25 cellular contexts compared by ENCODE assay signal in genomic region chr17:44082206-44082605, GRCh38. TPM values are rescaled to one million over a fixed set of nuclear protein-coding genes. Genes with fewer than 3 reads are reported as not detected.
DNase-seq lines count a peak whose midpoint lies in the region; ATAC-seq and TF ChIP-seq lines count a peak whose summit lies in the region.
"Had no signal": no experiment of that assay in that cellular context is flagged by ENCODE, and none has a peak within 500 bp of the region (broad histone marks: within the 10 kb centered on the region; RNA-seq: fewer than 3 reads in every experiment).

No MANE protein-coding gene starts in this region.

- H3K4me2 ChIP-seq in GM23248 (ENCODE audit: unreplicated experiment) (peak overlapping the region; percentile 20), GM23338 (no peak overlapping the region)

- H3K9me3 Mint-ChIP-seq in glutamatergic neuron (ENCODE audit: unreplicated experiment) (peaks cover 18% of the 10 kb centered on the region), GM23338 (no peaks in the 10 kb centered on the region; the same call in 2 of the 3 replicates)
- H3K9me3 Mint-ChIP-seq in stimulated activated naive CD8-positive, alpha-beta T cell treated with anti-CD3 and anti-CD28 coated beads, Interleukin-15, amount 100 ng/mL, for 72 hours, result no peaks in the 10 kb centered on the region
- H3K9me3 Mint-ChIP-seq: activated naive CD8-positive, alpha-beta T cell treated with anti-CD3 and anti-CD28 coated beads, Interleukin-2, amount 50 U/mL, for 24 hours; naive thymus-derived CD8-positive, alpha-beta T cell had no signal

- no peak overlapping the region for H3K4me3 ChIP-seq in GM23248
- no peak overlapping the region for H3K4me3 ChIP-seq in WERI-Rb-1 (ENCODE audit: low read depth, low read length)
- no peak overlapping the region for H3K4me3 ChIP-seq in GM23338
- H3K4me3 ChIP-seq in adrenal gland, result no peak overlapping the region
- H3K4me3 ChIP-seq: left ventricle myocardium inferior, vagina had no signal

- peaks cover 8% of the 10 kb centered on the region for H3K27me3 Mint-ChIP-seq in glutamatergic neuron (ENCODE audit: unreplicated experiment)
- no peaks in the 10 kb centered on the region for H3K27me3 Mint-ChIP-seq in stimulated activated naive CD8-positive, alpha-beta T cell treated with anti-CD3 and anti-CD28 coated beads, Interleukin-15, amount 100 ng/mL, for 72 hours
- H3K27me3 Mint-ChIP-seq in GM23338 (ENCODE audit: insufficient read depth, low read depth, poor library complexity), result peaks cover 23% of the 10 kb centered on the region
- H3K27me3 Mint-ChIP-seq: activated naive CD8-positive, alpha-beta T cell treated with anti-CD3 and anti-CD28 coated beads, Interleukin-2, amount 50 U/mL, for 24 hours; naive thymus-derived CD8-positive, alpha-beta T cell had no signal

- peaks cover 13% of the 10 kb centered on the region; the same call in 1 of the 2 replicates for H3F3A ChIP-seq in GM23248 (ENCODE audit: insufficient read depth)
- H3F3A ChIP-seq in GM23338 (replicated peaks; ENCODE audit: low read depth), result 0 out of 2 replicates have a peak, but pooled peaks cover 13% of the 10 kb centered on the region

- H3K27ac Mint-ChIP-seq in glutamatergic neuron (ENCODE audit: unreplicated experiment) (peak overlapping the region; percentile 55), GM23338 (no peak overlapping the region)
- peak overlapping the region; percentile 10 to 40 for H3K27ac Mint-ChIP-seq in stimulated activated naive CD8-positive, alpha-beta T cell treated with anti-CD3 and anti-CD28 coated beads, Interleukin-15, amount 100 ng/mL, for 72 hours
- H3K27ac Mint-ChIP-seq: activated naive CD8-positive, alpha-beta T cell treated with anti-CD3 and anti-CD28 coated beads, Interleukin-2, amount 50 U/mL, for 24 hours had no signal

- H3K9me2 ChIP-seq in GM23248 (ENCODE audit: insufficient read depth) (no peaks in the 10 kb centered on the region), GM23338 (ENCODE audit: insufficient read depth) (no peaks in the 10 kb centered on the region)

- no peak overlapping the region for H3K4me3 Mint-ChIP-seq in glutamatergic neuron (ENCODE audit: unreplicated experiment)
- H3K4me3 Mint-ChIP-seq in stimulated activated naive CD8-positive, alpha-beta T cell treated with anti-CD3 and anti-CD28 coated beads, Interleukin-15, amount 100 ng/mL, for 72 hours, result no peak overlapping the region
- H3K4me3 Mint-ChIP-seq in GM23338, result no peak overlapping the region
- H3K4me3 Mint-ChIP-seq: activated naive CD8-positive, alpha-beta T cell treated with anti-CD3 and anti-CD28 coated beads, Interleukin-2, amount 50 U/mL, for 24 hours had no signal

- in situ Hi-C loops in GM23248 (cut with MboI), result no loop called here

- intact Hi-C loops in adrenal gland (cut with DNase I), result loop anchor here in 1 of 2 donors (5.0 kb wide), 1 partner anchor 35 kb away; no protein-coding TSS in a partner anchor

- no peak for TF ChIP-seq POLR2A in adrenal gland (IDR thresholded peaks at IDR 0.05)

- H3K4me1 ChIP-seq in GM23248 (ENCODE audit: insufficient read depth), result peaks cover 18% of the 10 kb centered on the region
- peaks cover 8% of the 10 kb centered on the region for H3K4me1 ChIP-seq in GM23338 (ENCODE audit: insufficient read depth)
- peaks cover 2 to 3% of the 10 kb centered on the region in 2 donors for H3K4me1 ChIP-seq in adrenal gland (replicated peaks in 1 of 2)

- H3K27ac ChIP-seq in GM23248 (peak overlapping the region; percentile 77), WERI-Rb-1 (peak overlapping the region; percentile 19; the same call in 1 of the 2 replicates), GM23338 (ENCODE audit: low read depth) (no peak overlapping the region), adrenal gland (no peak overlapping the region)
- H3K27ac ChIP-seq: brain microvascular endothelial cell, left ventricle myocardium inferior, vagina had no signal

- H3K9ac ChIP-seq in GM23248, result peak overlapping the region; percentile 58

- no peak overlapping the region for H2AFZ ChIP-seq in GM23248
- H2AFZ ChIP-seq in GM23338, result no peak overlapping the region

- H4K20me1 ChIP-seq in GM23248 (ENCODE audit: insufficient read depth), result no peaks in the 10 kb centered on the region
- no peaks in the 10 kb centered on the region; the same call in 1 of the 2 replicates for H4K20me1 ChIP-seq in GM23338 (replicated peaks; ENCODE audit: insufficient read depth)

- 85 to 86% methylated on average over 13 of the region's 13 CpGs for WGBS in GM23248 (ENCODE audit: low coverage in 1 of 2, low lambda C conversion rate in 2 of 2, missing lambda C conversion rate in 2 of 2), 2 experiments
- WGBS in adrenal gland, 4 donors, result 87 to 90% (median 88%) methylated on average over 9 to 13 of the region's 13 CpGs

- peaks cover 8% of the 10 kb centered on the region; the same call in 1 of the 2 replicates for H3K79me2 ChIP-seq in GM23248 (ENCODE audit: insufficient read depth)
- H3K79me2 ChIP-seq in GM23338 (replicated peaks; ENCODE audit: insufficient read depth), result no peaks in the 10 kb centered on the region

- TF ChIP-seq CTCF in WERI-Rb-1 (IDR thresholded peaks at IDR 0.05; ENCODE audit: low read depth, low read length), result no peak
- no peak for TF ChIP-seq CTCF in glutamatergic neuron (IDR thresholded peaks at IDR 0.05; ENCODE audit: partially characterized antibody, unreplicated experiment)
- TF ChIP-seq CTCF in GM23338 (conservative IDR thresholded peaks at IDR 0.05; ENCODE audit: low read depth in 2 of 2), result no peak
- no peak for TF ChIP-seq CTCF in adrenal gland (IDR thresholded peaks at IDR 0.05)

- H3K9me3 ChIP-seq in GM23248 (ENCODE audit: low read depth) (no peaks in the 10 kb centered on the region), WERI-Rb-1 (ENCODE audit: severe bottlenecking) (no peaks in the 10 kb centered on the region), adrenal gland (replicated peaks in 1 of 3) (no peaks in the 10 kb centered on the region)
- H3K9me3 ChIP-seq: left ventricle myocardium inferior, vagina had no signal

- no peaks in the 10 kb centered on the region for H3K36me3 Mint-ChIP-seq in glutamatergic neuron (ENCODE audit: unreplicated experiment)
- H3K36me3 Mint-ChIP-seq in GM23338 (ENCODE audit: low read depth), result peaks cover 65% of the 10 kb centered on the region

- no peaks in the 10 kb centered on the region; the same call in 1 of the 2 replicates for H3K36me3 ChIP-seq in GM23248 (ENCODE audit: low read depth)
- H3K36me3 ChIP-seq in WERI-Rb-1, result peaks cover 92% of the 10 kb centered on the region
- no peaks in the 10 kb centered on the region; the same call in 1 of the 2 replicates for H3K36me3 ChIP-seq in GM23338 (ENCODE audit: insufficient read depth)
- H3K36me3 ChIP-seq in adrenal gland (replicated peaks in 1 of 2), result peaks cover 0 to 90% of the 10 kb centered on the region in 2 donors
- H3K36me3 ChIP-seq: brain microvascular endothelial cell had no signal

- H3K27me3 ChIP-seq in GM23248 (replicated peaks; ENCODE audit: insufficient read depth), result no peaks in the 10 kb centered on the region
- H3K27me3 ChIP-seq in WERI-Rb-1 (ENCODE audit: insufficient read depth, low read depth, severe bottlenecking), result no peaks in the 10 kb centered on the region
- H3K27me3 ChIP-seq in GM23338 (ENCODE audit: insufficient read depth), result no peaks in the 10 kb centered on the region
- H3K27me3 ChIP-seq in adrenal gland, result no peaks in the 10 kb centered on the region
- H3K27me3 ChIP-seq: brain microvascular endothelial cell, vagina had no signal

- no peak for DNase-seq in GM23248
- no peak for DNase-seq in WERI-Rb-1
- DNase-seq in glutamatergic neuron, result no peak
- no peak for DNase-seq in stimulated activated naive CD8-positive, alpha-beta T cell treated with anti-CD3 and anti-CD28 coated beads, Interleukin-15, amount 100 ng/mL, for 72 hours
- no peak for DNase-seq in GM23338 (ENCODE audit: low spot score)
- DNase-seq in NCI-H1417 treated with DMSO at 0.1 percent for 48 hours (lab: John Stamatoyannopoulos, UW), result no peak
- DNase-seq in adrenal gland, result no peak
- DNase-seq: activated CD4-positive, alpha-beta T cell treated with anti-CD3 and anti-CD28 coated beads, Interleukin-2, amount 50 U/mL, for 48 hours; activated CD4-positive, CD25-positive, alpha-beta regulatory T cell; activated CD8-positive, alpha-beta memory T cell treated with anti-CD3 and anti-CD28 coated beads, Interleukin-2, amount 50 U/mL, for 4 hours; activated naive CD8-positive, alpha-beta T cell treated with anti-CD3 and anti-CD28 coated beads, Interleukin-2, amount 50 U/mL, for 24 hours; brain microvascular endothelial cell; effector CD8-positive, alpha-beta T cell; hippocampal formation; left ventricle myocardium inferior; midbrain; NCI-H1105; NCI-H2029 treated with DMSO at 0.1 percent for 48 hours; NCI-H2227 treated with DMSO at 0.1 percent for 48 hours; NCI-H748 treated with DMSO at 0.1 percent for 48 hours; SW 1271 had no signal

- peaks cover 7% of the 10 kb centered on the region for H3K4me1 Mint-ChIP-seq in glutamatergic neuron (ENCODE audit: low read depth, unreplicated experiment)
- peaks cover 16% of the 10 kb centered on the region for H3K4me1 Mint-ChIP-seq in stimulated activated naive CD8-positive, alpha-beta T cell treated with anti-CD3 and anti-CD28 coated beads, Interleukin-15, amount 100 ng/mL, for 72 hours
- H3K4me1 Mint-ChIP-seq in GM23338, result peaks cover 33% of the 10 kb centered on the region

- ATAC-seq in stimulated activated naive CD8-positive, alpha-beta T cell treated with anti-CD3 and anti-CD28 coated beads, Interleukin-15, amount 100 ng/mL, for 72 hours, result no peak
- no peak for ATAC-seq in GM23338
- ATAC-seq: activated naive CD8-positive, alpha-beta T cell treated with anti-CD3 and anti-CD28 coated beads, Interleukin-2, amount 50 U/mL, for 24 hours; esophagus mucosa; naive thymus-derived CD8-positive, alpha-beta T cell; sciatic nerve had no signal

RNA-seq across cellular contexts. Expression of gene G6PC3, which starts 11.7 kb away (rescaled TPM):
- total RNA-seq in GM23248 (2014; rRNA removed; shearing (Covaris generic)), result 57.4 and 68.5 TPM in 2 replicates
- 121 and 128 TPM in 2 replicates for polyA plus RNA-seq in GM23248 (2016; fragmentation: Nextera tagmentation; extraction: Ambion mirVana)
- total RNA-seq in glutamatergic neuron (ENCODE audit: unreplicated experiment), result 51.2 TPM
- total RNA-seq in GM23338 (2014; rRNA removed; shearing (Covaris generic)), result 110 and 112 TPM in 2 replicates
- polyA plus RNA-seq in GM23338 (2016; fragmentation: Nextera tagmentation; extraction: Ambion mirVana), result 143 and 154 TPM in 2 replicates
- total RNA-seq in adrenal gland, result 100 to 1,000 TPM in 2 of 8 donors, 10 to 100 TPM in 6; 51.2 to 114 (median 80.9) TPM
- polyA plus RNA-seq in adrenal gland, result 100 to 1,000 TPM in 2 of 3 donors, 10 to 100 TPM in 1; 95.0 to 254 (median 207) TPM

RNA-seq across cellular contexts. Expression of gene LSM12, which starts 15.7 kb away (rescaled TPM):
- 36.1 and 49.4 TPM in 2 replicates for total RNA-seq in GM23248 (2014; rRNA removed; shearing (Covaris generic))
- polyA plus RNA-seq in GM23248 (2016; fragmentation: Nextera tagmentation; extraction: Ambion mirVana), result 122 and 125 TPM in 2 replicates
- 57.9 TPM for total RNA-seq in glutamatergic neuron (ENCODE audit: unreplicated experiment)
- 64.4 and 72.7 TPM in 2 replicates for total RNA-seq in GM23338 (2014; rRNA removed; shearing (Covaris generic))
- polyA plus RNA-seq in GM23338 (2016; fragmentation: Nextera tagmentation; extraction: Ambion mirVana), result 226 and 241 TPM in 2 replicates
- 10 to 100 TPM; 19.8 to 53.0 (median 40.0) TPM for total RNA-seq in adrenal gland
- polyA plus RNA-seq in adrenal gland, result 10 to 100 TPM; 28.9 to 54.7 (median 37.0) TPM

RNA-seq across cellular contexts. Expression of gene HDAC5, which starts 41.2 kb away (rescaled TPM):
- 84.4 and 98.7 TPM in 2 replicates for total RNA-seq in GM23248 (2014; rRNA removed; shearing (Covaris generic))
- 28.5 and 32.2 TPM in 2 replicates for polyA plus RNA-seq in GM23248 (2016; fragmentation: Nextera tagmentation; extraction: Ambion mirVana)
- 185 TPM for total RNA-seq in glutamatergic neuron (ENCODE audit: unreplicated experiment)
- 71.1 and 86.9 TPM in 2 replicates for total RNA-seq in GM23338 (2014; rRNA removed; shearing (Covaris generic))
- polyA plus RNA-seq in GM23338 (2016; fragmentation: Nextera tagmentation; extraction: Ambion mirVana), result 16.9 TPM in 2 replicates
- total RNA-seq in adrenal gland, result 100 to 1,000 TPM in 3 of 8 donors, 10 to 100 TPM in 5; 15.1 to 144 (median 73.0) TPM
- polyA plus RNA-seq in adrenal gland, result 100 to 1,000 TPM in 1 of 3 donors, 10 to 100 TPM in 1, 1 to 10 TPM in 1; 4.8 to 102 (median 83.0) TPM

RNA-seq across cellular contexts. Expression of gene HROB, which starts 59.5 kb away (rescaled TPM):
- 1.3 and 1.8 TPM in 2 replicates for total RNA-seq in GM23248 (2014; rRNA removed; shearing (Covaris generic))
- 3.5 and 3.6 TPM in 2 replicates for polyA plus RNA-seq in GM23248 (2016; fragmentation: Nextera tagmentation; extraction: Ambion mirVana)
- total RNA-seq in glutamatergic neuron (ENCODE audit: unreplicated experiment), result 3.2 TPM
- total RNA-seq in GM23338 (2014; rRNA removed; shearing (Covaris generic)), result 17.0 and 19.0 TPM in 2 replicates
- 9.3 TPM in 2 replicates for polyA plus RNA-seq in GM23338 (2016; fragmentation: Nextera tagmentation; extraction: Ambion mirVana)
- 1 to 10 TPM in 2 of 8 donors, under 1 TPM in 5, not detected in 1; 0.49 to 2.6 (median 0.83) TPM for total RNA-seq in adrenal gland
- 1 to 10 TPM in 2 of 3 donors, under 1 TPM in 1; 0.42 to 2.6 (median 1.5) TPM for polyA plus RNA-seq in adrenal gland

Comparison
In these comparisons a context has a peak if more than half of its experiments do, and no peak if none do; other contexts are left out.
1. H3K27ac ChIP-seq: peak in GM23248 (single experiment) and WERI-Rb-1 (single experiment); none in GM23338 (single experiment) and adrenal gland (0 of 5).